ENCODE assay signal across 7 cellular contexts in the genomic region with DNA sequence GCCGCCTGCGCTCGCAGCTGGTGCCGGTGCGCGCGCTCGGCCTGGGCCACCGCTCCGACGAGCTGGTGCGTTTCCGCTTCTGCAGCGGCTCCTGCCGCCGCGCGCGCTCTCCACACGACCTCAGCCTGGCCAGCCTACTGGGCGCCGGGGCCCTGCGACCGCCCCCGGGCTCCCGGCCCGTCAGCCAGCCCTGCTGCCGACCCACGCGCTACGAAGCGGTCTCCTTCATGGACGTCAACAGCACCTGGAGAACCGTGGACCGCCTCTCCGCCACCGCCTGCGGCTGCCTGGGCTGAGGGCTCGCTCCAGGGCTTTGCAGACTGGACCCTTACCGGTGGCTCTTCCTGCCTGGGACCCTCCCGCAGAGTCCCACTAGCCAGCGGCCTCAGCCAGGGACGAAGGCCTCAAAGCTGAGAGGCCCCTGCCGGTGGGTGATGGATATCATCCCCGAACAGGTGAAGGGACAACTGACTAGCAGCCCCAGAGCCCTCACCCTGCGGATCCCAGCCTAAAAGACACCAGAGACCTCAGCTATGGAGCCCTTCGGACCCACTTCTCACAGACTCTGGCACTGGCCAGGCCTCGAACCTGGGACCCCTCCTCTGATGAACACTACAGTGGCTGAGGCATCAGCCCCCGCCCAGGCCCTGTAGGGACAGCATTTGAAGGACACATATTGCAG. TPM values are rescaled to one million over a fixed set of nuclear protein-coding genes. Genes with fewer than 3 reads are reported as not detected.
DNase-seq lines count a peak whose midpoint lies in the region; ATAC-seq and TF ChIP-seq lines count a peak whose summit lies in the region.
"Had no signal": no experiment of that assay in that cellular context is flagged by ENCODE, and none has a peak within 500 bp of the region (broad histone marks: within the 10 kb centered on the region; RNA-seq: fewer than 3 reads in every experiment).

No MANE protein-coding gene starts in this region.

- H3K4me1 Mint-ChIP-seq in immature natural killer cell, result peaks cover 0 to 11% of the 10 kb centered on the region in 2 donors

- peaks cover 5 to 19% (median 8%) of the 10 kb centered on the region in 3 donors for H3K36me3 Mint-ChIP-seq in immature natural killer cell

- TF ChIP-seq CTCF in gastrocnemius medialis (IDR thresholded peaks at IDR 0.05 in 4 of 5, conservative IDR thresholded peaks at IDR 0.05 in 1 of 5), result no peak

- H3K4me3 Mint-ChIP-seq in immature natural killer cell, result peak overlapping the region in 2 of 5 donors; percentile 33 to 57

- H3K4me3 ChIP-seq in esophagus (ENCODE audit: low read depth in 1 of 2, low read length in 2 of 2) (peak overlapping the region; percentile 34 to 56), gastrocnemius medialis (peak overlapping the region; percentile 26 to 49 (median 38))

- peaks cover 3 to 29% of the 10 kb centered on the region in 2 donors for H3K4me1 ChIP-seq in esophagus (ENCODE audit: control insufficient read depth in 2 of 2, insufficient read depth in 2 of 2, low read length in 1 of 2)
- H3K4me1 ChIP-seq in gastrocnemius medialis, result peaks cover 28 to 32% of the 10 kb centered on the region in 2 donors

- H3K36me3 ChIP-seq in esophagus (ENCODE audit: control insufficient read depth in 2 of 2, insufficient read depth in 2 of 2, low read length in 1 of 2) (no peaks in the 10 kb centered on the region), gastrocnemius medialis (no peaks in the 10 kb centered on the region)

- H3K9me3 ChIP-seq in esophagus (ENCODE audit: control insufficient read depth in 2 of 2, insufficient read depth in 1 of 2, low read depth in 1 of 2, low read length in 1 of 2) (no peaks in the 10 kb centered on the region), gastrocnemius medialis (no peaks in the 10 kb centered on the region)

- no peak overlapping the region for H3K27ac Mint-ChIP-seq in immature natural killer cell

- H3K9me3 Mint-ChIP-seq in immature natural killer cell, result peaks cover 0 to 1% (median 0%) of the 10 kb centered on the region in 6 donors

- intact Hi-C loops in gastrocnemius medialis (cut with DNase I; ENCODE audit: low total_unique reads), result no loop called here

- DNase-seq in ACHN, result peak; percentile 53
- DNase-seq in NCI-H1105 (lab: John Stamatoyannopoulos, UW), result peak; percentile 54
- DNase-seq in gastrocnemius medialis, result no peak
- DNase-seq in immature natural killer cell, result no peak
- no peak for DNase-seq in NCI-H2171 treated with DMSO at 0.1 percent for 48 hours (lab: John Stamatoyannopoulos, UW)

- TF ChIP-seq POLR2A in gastrocnemius medialis (IDR thresholded peaks at IDR 0.05), result no peak

- ATAC-seq in gastrocnemius medialis, result no peak

- H3K27me3 ChIP-seq in esophagus (ENCODE audit: control insufficient read depth in 1 of 2, insufficient read depth in 2 of 2, low read length in 2 of 2) (no peaks in the 10 kb centered on the region), gastrocnemius medialis (no peaks in the 10 kb centered on the region)

- peak overlapping the region in 1 of 2 donors; percentile 34 for H3K27ac ChIP-seq in esophagus (ENCODE audit: low read depth in 2 of 2, low read length in 1 of 2)
- no peak overlapping the region for H3K27ac ChIP-seq in gastrocnemius medialis

- peaks cover 8 to 13% (median 9%) of the 10 kb centered on the region in 3 donors for H3K27me3 Mint-ChIP-seq in immature natural killer cell (ENCODE audit: low read depth in 3 of 3)

- in situ Hi-C loops in ACHN (cut with HindIII; ENCODE audit: low pct_ligation_motif_present, low pct_unique_long_range_greater_than_20kb, low sequenced_read_pairs) (loop anchor here (25.0 kb wide), 1 partner anchor 174 kb away; no protein-coding TSS in a partner anchor), gastrocnemius medialis (cut with MboI; ENCODE audit: low sequenced_read_pairs in 4 of 4) (loop anchor here in 3 of 4 donors (5.0 to 25.0 kb wide), 2 partner anchors 169 to 399 kb away; a partner anchor contains a TSS)

- WGBS in esophagus, 2 donors, result 14 to 18% methylated on average over 44 to 49 of the region's 49 CpGs

RNA-seq across cellular contexts. Expression of a gene that starts 3.0 kb away (rescaled TPM):
- 1 to 10 TPM; 1.8 to 2.6 TPM for polyA plus RNA-seq in esophagus
- 1 to 10 TPM in 1 of 4 donors, under 1 TPM in 1, not detected in 2; 0.25 to 1.8 TPM for total RNA-seq in gastrocnemius medialis
- polyA plus RNA-seq in immature natural killer cell, result not detected
- total RNA-seq: mononuclear cell had no signal

RNA-seq across cellular contexts. Expression of a gene that starts 10.1 kb away (rescaled TPM):
- 10 to 100 TPM; 18.1 to 22.1 TPM for polyA plus RNA-seq in esophagus
- total RNA-seq in gastrocnemius medialis, result 100 to 1,000 TPM in 3 of 4 donors, 10 to 100 TPM in 1; 81.9 to 171 (median 105) TPM
- polyA plus RNA-seq in immature natural killer cell, result 10 to 100 TPM in 2 of 3 donors, 1 to 10 TPM in 1; 9.8 to 18.6 (median 10.3) TPM

RNA-seq across cellular contexts. Expression of a gene that starts 33.2 kb away (rescaled TPM):
- polyA plus RNA-seq in esophagus (10 to 100 TPM; 14.2 to 17.9 TPM), immature natural killer cell (10 to 100 TPM; 20.0 to 29.0 (median 21.4) TPM)
- 10 to 100 TPM; 53.1 to 68.3 (median 55.3) TPM for total RNA-seq in gastrocnemius medialis

RNA-seq across cellular contexts. Expression of a gene that starts 38.1 kb away (rescaled TPM):
- polyA plus RNA-seq in esophagus (100 to 1,000 TPM in 1 of 2 donors, 10 to 100 TPM in 1; 66.1 to 124 TPM), immature natural killer cell (100 to 1,000 TPM; 227 to 425 (median 395) TPM)
- total RNA-seq in gastrocnemius medialis, result 100 to 1,000 TPM; 156 to 242 (median 195) TPM

RNA-seq across cellular contexts. Expression of a gene that starts 42.4 kb away (rescaled TPM):
- polyA plus RNA-seq in esophagus (10 to 100 TPM; 22.7 to 30.6 TPM), immature natural killer cell (1 to 10 TPM in 1 of 3 donors, under 1 TPM in 2; 0.48 to 1.6 (median 0.59) TPM)
- 10 to 100 TPM; 63.5 to 97.8 (median 72.1) TPM for total RNA-seq in gastrocnemius medialis

Comparison
In these comparisons a context has a peak if more than half of its experiments do, and no peak if none do; other contexts are left out.
1. DNase-seq: peak in ACHN (single experiment) and NCI-H1105 (single experiment); none in gastrocnemius medialis (0 of 2), immature natural killer cell (0 of 3) and NCI-H2171 treated with DMSO at 0.1 percent for 48 hours (single experiment).